15 cellular contexts compared by ENCODE assay signal in genomic region chr2:46557788-46558187, GRCh38. TPM values are rescaled to one million over a fixed set of nuclear protein-coding genes. Genes with fewer than 3 reads are reported as not detected.
DNase-seq lines count a peak whose midpoint lies in the region; ATAC-seq and TF ChIP-seq lines count a peak whose summit lies in the region.
"Had no signal": no experiment of that assay in that cellular context is flagged by ENCODE, and none has a peak within 500 bp of the region (broad histone marks: within the 10 kb centered on the region; RNA-seq: fewer than 3 reads in every experiment).

No MANE protein-coding gene starts in this region.

- H3K4me1 Mint-ChIP-seq in activated T-cell treated with anti-CD3 and anti-CD28 coated beads, Interleukin-2, amount 50 U/mL, for 4 hours (ENCODE audit: low read depth): peaks cover 44% of the 10 kb centered on the region
- H3K4me1 Mint-ChIP-seq in WTC11: peaks cover 46% of the 10 kb centered on the region
- peaks cover 46% of the 10 kb centered on the region for H3K4me1 Mint-ChIP-seq in stimulated activated effector memory CD8-positive, alpha-beta T cell treated with anti-CD3 and anti-CD28 coated beads, Interleukin-12 subunit alpha, Interleukin-12 subunit beta, amount 100 ng/mL, for 72 hours

- CTCF ChIA-PET in WTC11 (lab: Charles Lee): interaction anchor here (1.6 kb wide), 1 partner anchor 45 kb away, joined by 3 read pairs; no protein-coding TSS in a partner anchor

- H3K4me3 Mint-ChIP-seq in activated T-cell treated with anti-CD3 and anti-CD28 coated beads, Interleukin-2, amount 50 U/mL, for 4 hours: no peak overlapping the region
- H3K4me3 Mint-ChIP-seq in WTC11: no peak overlapping the region
- no peak overlapping the region for H3K4me3 Mint-ChIP-seq in stimulated activated effector memory CD8-positive, alpha-beta T cell treated with anti-CD3 and anti-CD28 coated beads, Interleukin-12 subunit alpha, Interleukin-12 subunit beta, amount 100 ng/mL, for 72 hours
- H3K4me3 Mint-ChIP-seq: CD4-positive, CD25-positive, alpha-beta regulatory T cell had no signal

- POLR2A ChIA-PET in WTC11 (lab: Charles Lee): no interaction called here

- peak; percentile 27 to 32 for ATAC-seq in activated T-cell treated with anti-CD3 and anti-CD28 coated beads, Interleukin-2, amount 50 U/mL, for 4 hours
- ATAC-seq in GM19025 (IDR thresholded peaks at IDR 0.05; ENCODE audit: low read depth, unreplicated experiment) (peak; percentile 56), WTC11 (no peak), GM21786 (IDR thresholded peaks at IDR 0.05; ENCODE audit: unreplicated experiment) (no peak), HG03045 (IDR thresholded peaks at IDR 0.05; ENCODE audit: unreplicated experiment) (no peak)
- peak; percentile 62 for ATAC-seq in stimulated activated effector memory CD8-positive, alpha-beta T cell treated with anti-CD3 and anti-CD28 coated beads, Interleukin-12 subunit alpha, Interleukin-12 subunit beta, amount 100 ng/mL, for 72 hours
- ATAC-seq: A549 had no signal

- peaks cover 6% of the 10 kb centered on the region for H3K9me3 Mint-ChIP-seq in activated T-cell treated with anti-CD3 and anti-CD28 coated beads, Interleukin-2, amount 50 U/mL, for 4 hours
- peaks cover 18% of the 10 kb centered on the region for H3K9me3 Mint-ChIP-seq in WTC11
- peaks cover 3% of the 10 kb centered on the region for H3K9me3 Mint-ChIP-seq in stimulated activated effector memory CD8-positive, alpha-beta T cell treated with anti-CD3 and anti-CD28 coated beads, Interleukin-12 subunit alpha, Interleukin-12 subunit beta, amount 100 ng/mL, for 72 hours

- DNase-seq in activated T-cell treated with anti-CD3 and anti-CD28 coated beads, Interleukin-2, amount 50 U/mL, for 4 hours: no peak
- no peak for DNase-seq in activated T-cell treated with anti-CD3 and anti-CD28 coated beads for 4 hours
- no peak for DNase-seq in WTC11 (ENCODE audit: low spot score)
- no peak for DNase-seq in stimulated activated effector memory CD8-positive, alpha-beta T cell treated with anti-CD3 and anti-CD28 coated beads, Interleukin-12 subunit alpha, Interleukin-12 subunit beta, amount 100 ng/mL, for 72 hours (ENCODE audit: low spot score in 2 of 2)
- DNase-seq in OCI-M2 (lab: John Stamatoyannopoulos, UW; ENCODE audit: unreplicated experiment): no peak
- DNase-seq: CD4-positive, CD25-positive, alpha-beta regulatory T cell; Karpas-422; NCI-H1417 treated with DMSO at 0.1 percent for 48 hours; NCI-H2029 treated with DMSO at 0.1 percent for 48 hours; NCI-H526; OCI-M1 had no signal

- no peak for TF ChIP-seq CTCF in WTC11 (IDR thresholded peaks at IDR 0.05)

- peaks cover 18% of the 10 kb centered on the region for H3K36me3 Mint-ChIP-seq in activated T-cell treated with anti-CD3 and anti-CD28 coated beads, Interleukin-2, amount 50 U/mL, for 4 hours (ENCODE audit: insufficient read depth)
- H3K36me3 Mint-ChIP-seq in WTC11: peaks cover 29% of the 10 kb centered on the region
- no peaks in the 10 kb centered on the region for H3K36me3 Mint-ChIP-seq in stimulated activated effector memory CD8-positive, alpha-beta T cell treated with anti-CD3 and anti-CD28 coated beads, Interleukin-12 subunit alpha, Interleukin-12 subunit beta, amount 100 ng/mL, for 72 hours

- 0 out of 2 replicates have a peak overlapping the region, but pooled peaks have one; percentile 4 for H3K27ac Mint-ChIP-seq in WTC11
- H3K27ac Mint-ChIP-seq in stimulated activated effector memory CD8-positive, alpha-beta T cell treated with anti-CD3 and anti-CD28 coated beads, Interleukin-12 subunit alpha, Interleukin-12 subunit beta, amount 100 ng/mL, for 72 hours: no peak overlapping the region
- H3K27ac Mint-ChIP-seq: CD4-positive, CD25-positive, alpha-beta regulatory T cell had no signal

- H3K27me3 Mint-ChIP-seq in activated T-cell treated with anti-CD3 and anti-CD28 coated beads, Interleukin-2, amount 50 U/mL, for 4 hours (ENCODE audit: low read depth): no peaks in the 10 kb centered on the region
- H3K27me3 Mint-ChIP-seq in WTC11 (ENCODE audit: low read depth): no peaks in the 10 kb centered on the region
- H3K27me3 Mint-ChIP-seq: CD4-positive, CD25-positive, alpha-beta regulatory T cell had no signal

TF ChIP-seq in WTC11, 78 proteins besides CTCF, POLR2A, EP300 and RAD21:
- no peak for TF ChIP-seq RORB (CRISPR knock-in tag; IDR thresholded peaks at IDR 0.05)
- no peak for TF ChIP-seq CDX4 (CRISPR knock-in tag; IDR thresholded peaks at IDR 0.05; ENCODE audit: borderline replicate concordance)
- no peak for TF ChIP-seq HMGXB4 (CRISPR knock-in tag; IDR thresholded peaks at IDR 0.05)
- no peak for TF ChIP-seq CREM (CRISPR knock-in tag; IDR thresholded peaks at IDR 0.05)

RNA-seq across cellular contexts. Expression of gene ATP6V1E2, which starts 15.4 kb away (rescaled TPM):
- total RNA-seq in activated T-cell treated with anti-CD3 and anti-CD28 coated beads, Interleukin-2, amount 50 U/mL, for 4 hours: 1 to 10 TPM; 3.6 to 4.8 (median 4.0) TPM
- 9.3 to 10.9 TPM (median 10.8 TPM) in 3 replicates for total RNA-seq in WTC11 (2021)

RNA-seq across cellular contexts. Expression of gene RHOQ, which starts 15.5 kb away (rescaled TPM):
- 10 to 100 TPM in 2 of 3 donors, 1 to 10 TPM in 1; 9.8 to 11.9 (median 11.0) TPM for total RNA-seq in activated T-cell treated with anti-CD3 and anti-CD28 coated beads, Interleukin-2, amount 50 U/mL, for 4 hours
- 57.8 to 61.3 TPM (median 60.1 TPM) in 3 replicates for total RNA-seq in WTC11 (2021)

RNA-seq across cellular contexts. Expression of gene PIGF, which starts 59.1 kb away (rescaled TPM):
- 10 to 100 TPM; 13.2 to 14.2 (median 14.0) TPM for total RNA-seq in activated T-cell treated with anti-CD3 and anti-CD28 coated beads, Interleukin-2, amount 50 U/mL, for 4 hours
- 30.3 to 39.1 TPM (median 33.8 TPM) in 3 replicates for total RNA-seq in WTC11 (2021)

RNA-seq across cellular contexts. Expression of gene CRIPT, which starts 59.2 kb away (rescaled TPM):
- 1 to 10 TPM; 7.4 to 9.0 (median 8.9) TPM for total RNA-seq in activated T-cell treated with anti-CD3 and anti-CD28 coated beads, Interleukin-2, amount 50 U/mL, for 4 hours
- 10.8 to 13.6 TPM (median 13.2 TPM) in 3 replicates for total RNA-seq in WTC11 (2021)

Comparison
In these comparisons a context has a peak if more than half of its experiments do, and no peak if none do; other contexts are left out.
1. ATAC-seq: peak in activated T-cell treated with anti-CD3 and anti-CD28 coated beads, Interleukin-2, amount 50 U/mL, for 4 hours (2 of 2), GM19025 (single experiment) and stimulated activated effector memory CD8-positive, alpha-beta T cell treated with anti-CD3 and anti-CD28 coated beads, Interleukin-12 subunit alpha, Interleukin-12 subunit beta, amount 100 ng/mL, for 72 hours (single experiment); none in WTC11 (single experiment), GM21786 (single experiment) and HG03045 (single experiment).